ENCODE assay signal across 1 cellular context in the genomic region with DNA sequence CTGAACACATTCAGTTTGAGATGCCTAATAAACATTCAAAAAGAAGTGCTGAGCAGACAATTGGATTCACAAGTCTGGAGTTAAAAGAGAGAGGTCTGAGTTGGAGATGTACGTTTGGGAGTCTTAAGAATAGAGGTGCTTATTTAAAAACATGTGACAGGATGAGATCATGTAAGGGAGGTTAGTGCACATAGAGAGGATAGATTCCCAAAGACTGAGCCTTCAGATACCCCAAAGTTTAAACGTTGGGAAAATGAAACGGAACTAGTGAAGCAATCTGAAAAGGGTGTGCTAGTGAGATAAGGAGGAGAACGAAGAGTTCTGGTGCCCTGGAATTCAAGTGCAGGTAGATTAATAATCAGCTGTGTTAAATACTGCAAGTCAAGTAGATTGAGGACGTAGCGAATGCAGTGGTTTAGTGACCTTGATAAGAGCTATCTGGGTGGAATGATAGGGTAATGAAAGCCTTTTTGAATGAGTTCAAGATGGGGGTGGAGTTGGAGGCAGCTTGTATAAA.
A peak's percentile ranks its signal among the peaks of the same experiment; 100 is the strongest.
TF ChIP-seq lines count a peak whose summit lies in the region.

No MANE protein-coding gene starts in this region.

TF ChIP-seq in K562, 482 proteins besides CTCF, POLR2A, EP300 and RAD21 (continued from another document and continues in another):
- TF ChIP-seq, protein P1, sequence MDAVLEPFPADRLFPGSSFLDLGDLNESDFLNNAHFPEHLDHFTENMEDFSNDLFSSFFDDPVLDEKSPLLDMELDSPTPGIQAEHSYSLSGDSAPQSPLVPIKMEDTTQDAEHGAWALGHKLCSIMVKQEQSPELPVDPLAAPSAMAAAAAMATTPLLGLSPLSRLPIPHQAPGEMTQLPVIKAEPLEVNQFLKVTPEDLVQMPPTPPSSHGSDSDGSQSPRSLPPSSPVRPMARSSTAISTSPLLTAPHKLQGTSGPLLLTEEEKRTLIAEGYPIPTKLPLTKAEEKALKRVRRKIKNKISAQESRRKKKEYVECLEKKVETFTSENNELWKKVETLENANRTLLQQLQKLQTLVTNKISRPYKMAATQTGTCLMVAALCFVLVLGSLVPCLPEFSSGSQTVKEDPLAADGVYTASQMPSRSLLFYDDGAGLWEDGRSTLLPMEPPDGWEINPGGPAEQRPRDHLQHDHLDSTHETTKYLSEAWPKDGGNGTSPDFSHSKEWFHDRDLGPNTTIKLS (IDR thresholded peaks at IDR 0.05; ENCODE audit: borderline replicate concordance, low read depth) = no peak
- TF ChIP-seq, protein P2, sequence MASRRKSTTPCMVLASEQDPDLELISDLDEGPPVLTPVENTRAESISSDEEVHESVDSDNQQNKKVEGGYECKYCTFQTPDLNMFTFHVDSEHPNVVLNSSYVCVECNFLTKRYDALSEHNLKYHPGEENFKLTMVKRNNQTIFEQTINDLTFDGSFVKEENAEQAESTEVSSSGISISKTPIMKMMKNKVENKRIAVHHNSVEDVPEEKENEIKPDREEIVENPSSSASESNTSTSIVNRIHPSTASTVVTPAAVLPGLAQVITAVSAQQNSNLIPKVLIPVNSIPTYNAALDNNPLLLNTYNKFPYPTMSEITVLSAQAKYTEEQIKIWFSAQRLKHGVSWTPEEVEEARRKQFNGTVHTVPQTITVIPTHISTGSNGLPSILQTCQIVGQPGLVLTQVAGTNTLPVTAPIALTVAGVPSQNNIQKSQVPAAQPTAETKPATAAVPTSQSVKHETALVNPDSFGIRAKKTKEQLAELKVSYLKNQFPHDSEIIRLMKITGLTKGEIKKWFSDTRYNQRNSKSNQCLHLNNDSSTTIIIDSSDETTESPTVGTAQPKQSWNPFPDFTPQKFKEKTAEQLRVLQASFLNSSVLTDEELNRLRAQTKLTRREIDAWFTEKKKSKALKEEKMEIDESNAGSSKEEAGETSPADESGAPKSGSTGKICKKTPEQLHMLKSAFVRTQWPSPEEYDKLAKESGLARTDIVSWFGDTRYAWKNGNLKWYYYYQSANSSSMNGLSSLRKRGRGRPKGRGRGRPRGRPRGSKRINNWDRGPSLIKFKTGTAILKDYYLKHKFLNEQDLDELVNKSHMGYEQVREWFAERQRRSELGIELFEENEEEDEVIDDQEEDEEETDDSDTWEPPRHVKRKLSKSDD (conservative IDR thresholded peaks at IDR 0.05; ENCODE audit: low read length) = no peak
- TF ChIP-seq JUN (IDR thresholded peaks at IDR 0.05; ENCODE audit: borderline replicate concordance, low read depth, low read length) (0 out of 2 replicates have a peak, but pooled peaks have one; percentile 14), JUN (CRISPR knock-in tag; IDR thresholded peaks at IDR 0.05; ENCODE audit: borderline replicate concordance) (no peak), LCOR (CRISPR knock-in tag; IDR thresholded peaks at IDR 0.05) (no peak), SMARCA4 (IDR thresholded peaks at IDR 0.05) (peak; percentile 77), STAT5A (IDR thresholded peaks at IDR 0.05; ENCODE audit: borderline replicate concordance, low read length) (peak; percentile 52; the same call in 1 of the 2 replicates), BRF1 (IDR thresholded peaks at IDR 0.05; ENCODE audit: borderline replicate concordance, extremely low read depth, insufficient read length) (no peak), ZNF133 (CRISPR knock-in tag; IDR thresholded peaks at IDR 0.05) (no peak), ARHGAP35 (IDR thresholded peaks at IDR 0.05; ENCODE audit: partially characterized antibody) (no peak), WHSC1 (IDR thresholded peaks at IDR 0.05; ENCODE audit: low read length) (no peak), ZEB2 (IDR thresholded peaks at IDR 0.05) (peak; percentile 98), ZNF76 (CRISPR knock-in tag; IDR thresholded peaks at IDR 0.05; ENCODE audit: borderline replicate concordance) (no peak), RHOXF2B (CRISPR knock-in tag; conservative IDR thresholded peaks at IDR 0.05) (no peak), CBX8 (IDR thresholded peaks at IDR 0.05; ENCODE audit: borderline replicate concordance, extremely low read depth, low read depth, low read length, poor library complexity, severe bottlenecking) (no peak), ZFP36 (IDR thresholded peaks at IDR 0.05; ENCODE audit: low read depth, low read length, partially characterized antibody) (no peak), EGR1 (conservative IDR thresholded peaks at IDR 0.05) (no peak), MEF2D (tag; conservative IDR thresholded peaks at IDR 0.05; ENCODE audit: low read depth) (no peak), CC2D1A (IDR thresholded peaks at IDR 0.05) (peak; percentile 22; the same call in 1 of the 2 replicates), L3MBTL2 (IDR thresholded peaks at IDR 0.05) (no peak), ZBTB1 (CRISPR knock-in tag; IDR thresholded peaks at IDR 0.05; ENCODE audit: borderline replicate concordance, low read depth) (no peak), HSF4 (CRISPR knock-in tag; IDR thresholded peaks at IDR 0.05; ENCODE audit: borderline replicate concordance) (no peak), CREB1 (IDR thresholded peaks at IDR 0.05) (no peak), CREB1 (CRISPR knock-in tag; IDR thresholded peaks at IDR 0.05) (no peak), SOX6 (IDR thresholded peaks at IDR 0.05) (peak; percentile 83), NCOA2 (IDR thresholded peaks at IDR 0.05; ENCODE audit: partially characterized antibody in 2 of 2) (no peak), CREM (IDR thresholded peaks at IDR 0.05; ENCODE audit: low read depth) (0 out of 2 replicates have a peak, but pooled peaks have one; percentile 15), ZNF551 (CRISPR knock-in tag; IDR thresholded peaks at IDR 0.05) (no peak), GTF2F1 (IDR thresholded peaks at IDR 0.05; ENCODE audit: low read depth, low read length) (no peak), TGIF2 (CRISPR knock-in tag; IDR thresholded peaks at IDR 0.05) (no peak), KDM5B (IDR thresholded peaks at IDR 0.05; ENCODE audit: insufficient replicate concordance, low read depth, low read length) (no peak), ZNF282 (CRISPR knock-in tag; IDR thresholded peaks at IDR 0.05) (no peak), CEBPB (tag; IDR thresholded peaks at IDR 0.05) (peak; percentile 75), CBX3 (IDR thresholded peaks at IDR 0.05; ENCODE audit: borderline replicate concordance in 1 of 2, low read length in 2 of 2) (no peak), ZNF232 (CRISPR knock-in tag; IDR thresholded peaks at IDR 0.05) (no peak), HEY1 (CRISPR knock-in tag; IDR thresholded peaks at IDR 0.05; ENCODE audit: borderline replicate concordance) (no peak), SRSF1 (IDR thresholded peaks at IDR 0.05; ENCODE audit: low read depth, low read length) (no peak), PRMT5 (CRISPR knock-in tag; IDR thresholded peaks at IDR 0.05) (no peak)
- TF ChIP-seq, protein P3, sequence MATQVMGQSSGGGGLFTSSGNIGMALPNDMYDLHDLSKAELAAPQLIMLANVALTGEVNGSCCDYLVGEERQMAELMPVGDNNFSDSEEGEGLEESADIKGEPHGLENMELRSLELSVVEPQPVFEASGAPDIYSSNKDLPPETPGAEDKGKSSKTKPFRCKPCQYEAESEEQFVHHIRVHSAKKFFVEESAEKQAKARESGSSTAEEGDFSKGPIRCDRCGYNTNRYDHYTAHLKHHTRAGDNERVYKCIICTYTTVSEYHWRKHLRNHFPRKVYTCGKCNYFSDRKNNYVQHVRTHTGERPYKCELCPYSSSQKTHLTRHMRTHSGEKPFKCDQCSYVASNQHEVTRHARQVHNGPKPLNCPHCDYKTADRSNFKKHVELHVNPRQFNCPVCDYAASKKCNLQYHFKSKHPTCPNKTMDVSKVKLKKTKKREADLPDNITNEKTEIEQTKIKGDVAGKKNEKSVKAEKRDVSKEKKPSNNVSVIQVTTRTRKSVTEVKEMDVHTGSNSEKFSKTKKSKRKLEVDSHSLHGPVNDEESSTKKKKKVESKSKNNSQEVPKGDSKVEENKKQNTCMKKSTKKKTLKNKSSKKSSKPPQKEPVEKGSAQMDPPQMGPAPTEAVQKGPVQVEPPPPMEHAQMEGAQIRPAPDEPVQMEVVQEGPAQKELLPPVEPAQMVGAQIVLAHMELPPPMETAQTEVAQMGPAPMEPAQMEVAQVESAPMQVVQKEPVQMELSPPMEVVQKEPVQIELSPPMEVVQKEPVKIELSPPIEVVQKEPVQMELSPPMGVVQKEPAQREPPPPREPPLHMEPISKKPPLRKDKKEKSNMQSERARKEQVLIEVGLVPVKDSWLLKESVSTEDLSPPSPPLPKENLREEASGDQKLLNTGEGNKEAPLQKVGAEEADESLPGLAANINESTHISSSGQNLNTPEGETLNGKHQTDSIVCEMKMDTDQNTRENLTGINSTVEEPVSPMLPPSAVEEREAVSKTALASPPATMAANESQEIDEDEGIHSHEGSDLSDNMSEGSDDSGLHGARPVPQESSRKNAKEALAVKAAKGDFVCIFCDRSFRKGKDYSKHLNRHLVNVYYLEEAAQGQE (CRISPR knock-in tag; IDR thresholded peaks at IDR 0.05; ENCODE audit: low read depth) = no peak
- TF ChIP-seq, protein P4, sequence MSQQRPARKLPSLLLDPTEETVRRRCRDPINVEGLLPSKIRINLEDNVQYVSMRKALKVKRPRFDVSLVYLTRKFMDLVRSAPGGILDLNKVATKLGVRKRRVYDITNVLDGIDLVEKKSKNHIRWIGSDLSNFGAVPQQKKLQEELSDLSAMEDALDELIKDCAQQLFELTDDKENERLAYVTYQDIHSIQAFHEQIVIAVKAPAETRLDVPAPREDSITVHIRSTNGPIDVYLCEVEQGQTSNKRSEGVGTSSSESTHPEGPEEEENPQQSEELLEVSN (IDR thresholded peaks at IDR 0.05; ENCODE audit: borderline replicate concordance in 1 of 2, extremely low read depth in 1 of 2, insufficient read depth in 1 of 2, insufficient read length in 1 of 2, low read depth in 1 of 2, low read length in 1 of 2, poor library complexity in 1 of 2, severe bottlenecking in 1 of 2) = no peak
- TF ChIP-seq, protein P5, sequence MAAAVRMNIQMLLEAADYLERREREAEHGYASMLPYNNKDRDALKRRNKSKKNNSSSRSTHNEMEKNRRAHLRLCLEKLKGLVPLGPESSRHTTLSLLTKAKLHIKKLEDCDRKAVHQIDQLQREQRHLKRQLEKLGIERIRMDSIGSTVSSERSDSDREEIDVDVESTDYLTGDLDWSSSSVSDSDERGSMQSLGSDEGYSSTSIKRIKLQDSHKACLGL (CRISPR knock-in tag; IDR thresholded peaks at IDR 0.05; ENCODE audit: borderline replicate concordance, poor library complexity, severe bottlenecking) = no peak
- TF ChIP-seq, protein P6, sequence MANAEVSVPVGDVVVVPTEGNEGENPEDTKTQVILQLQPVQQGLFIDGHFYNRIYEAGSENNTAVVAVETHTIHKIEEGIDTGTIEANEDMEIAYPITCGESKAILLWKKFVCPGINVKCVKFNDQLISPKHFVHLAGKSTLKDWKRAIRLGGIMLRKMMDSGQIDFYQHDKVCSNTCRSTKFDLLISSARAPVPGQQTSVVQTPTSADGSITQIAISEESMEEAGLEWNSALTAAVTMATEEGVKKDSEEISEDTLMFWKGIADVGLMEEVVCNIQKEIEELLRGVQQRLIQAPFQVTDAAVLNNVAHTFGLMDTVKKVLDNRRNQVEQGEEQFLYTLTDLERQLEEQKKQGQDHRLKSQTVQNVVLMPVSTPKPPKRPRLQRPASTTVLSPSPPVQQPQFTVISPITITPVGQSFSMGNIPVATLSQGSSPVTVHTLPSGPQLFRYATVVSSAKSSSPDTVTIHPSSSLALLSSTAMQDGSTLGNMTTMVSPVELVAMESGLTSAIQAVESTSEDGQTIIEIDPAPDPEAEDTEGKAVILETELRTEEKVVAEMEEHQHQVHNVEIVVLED (CRISPR knock-in tag; IDR thresholded peaks at IDR 0.05) = no peak
- TF ChIP-seq, protein P7, sequence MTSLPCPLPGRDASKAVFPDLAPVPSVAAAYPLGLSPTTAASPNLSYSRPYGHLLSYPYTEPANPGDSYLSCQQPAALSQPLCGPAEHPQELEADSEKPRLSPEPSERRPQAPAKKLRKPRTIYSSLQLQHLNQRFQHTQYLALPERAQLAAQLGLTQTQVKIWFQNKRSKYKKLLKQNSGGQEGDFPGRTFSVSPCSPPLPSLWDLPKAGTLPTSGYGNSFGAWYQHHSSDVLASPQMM (CRISPR knock-in tag; IDR thresholded peaks at IDR 0.05) = no peak
- TF ChIP-seq, protein P8, sequence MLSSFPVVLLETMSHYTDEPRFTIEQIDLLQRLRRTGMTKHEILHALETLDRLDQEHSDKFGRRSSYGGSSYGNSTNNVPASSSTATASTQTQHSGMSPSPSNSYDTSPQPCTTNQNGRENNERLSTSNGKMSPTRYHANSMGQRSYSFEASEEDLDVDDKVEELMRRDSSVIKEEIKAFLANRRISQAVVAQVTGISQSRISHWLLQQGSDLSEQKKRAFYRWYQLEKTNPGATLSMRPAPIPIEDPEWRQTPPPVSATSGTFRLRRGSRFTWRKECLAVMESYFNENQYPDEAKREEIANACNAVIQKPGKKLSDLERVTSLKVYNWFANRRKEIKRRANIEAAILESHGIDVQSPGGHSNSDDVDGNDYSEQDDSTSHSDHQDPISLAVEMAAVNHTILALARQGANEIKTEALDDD (IDR thresholded peaks at IDR 0.05) = peak; percentile 22; the same call in 1 of the 2 replicates
- TF ChIP-seq, protein P9, sequence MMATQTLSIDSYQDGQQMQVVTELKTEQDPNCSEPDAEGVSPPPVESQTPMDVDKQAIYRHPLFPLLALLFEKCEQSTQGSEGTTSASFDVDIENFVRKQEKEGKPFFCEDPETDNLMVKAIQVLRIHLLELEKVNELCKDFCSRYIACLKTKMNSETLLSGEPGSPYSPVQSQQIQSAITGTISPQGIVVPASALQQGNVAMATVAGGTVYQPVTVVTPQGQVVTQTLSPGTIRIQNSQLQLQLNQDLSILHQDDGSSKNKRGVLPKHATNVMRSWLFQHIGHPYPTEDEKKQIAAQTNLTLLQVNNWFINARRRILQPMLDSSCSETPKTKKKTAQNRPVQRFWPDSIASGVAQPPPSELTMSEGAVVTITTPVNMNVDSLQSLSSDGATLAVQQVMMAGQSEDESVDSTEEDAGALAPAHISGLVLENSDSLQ (IDR thresholded peaks at IDR 0.05) = no peak
- TF ChIP-seq, protein P10, sequence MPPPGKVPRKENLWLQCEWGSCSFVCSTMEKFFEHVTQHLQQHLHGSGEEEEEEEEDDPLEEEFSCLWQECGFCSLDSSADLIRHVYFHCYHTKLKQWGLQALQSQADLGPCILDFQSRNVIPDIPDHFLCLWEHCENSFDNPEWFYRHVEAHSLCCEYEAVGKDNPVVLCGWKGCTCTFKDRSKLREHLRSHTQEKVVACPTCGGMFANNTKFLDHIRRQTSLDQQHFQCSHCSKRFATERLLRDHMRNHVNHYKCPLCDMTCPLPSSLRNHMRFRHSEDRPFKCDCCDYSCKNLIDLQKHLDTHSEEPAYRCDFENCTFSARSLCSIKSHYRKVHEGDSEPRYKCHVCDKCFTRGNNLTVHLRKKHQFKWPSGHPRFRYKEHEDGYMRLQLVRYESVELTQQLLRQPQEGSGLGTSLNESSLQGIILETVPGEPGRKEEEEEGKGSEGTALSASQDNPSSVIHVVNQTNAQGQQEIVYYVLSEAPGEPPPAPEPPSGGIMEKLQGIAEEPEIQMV (tag; conservative IDR thresholded peaks at IDR 0.05; ENCODE audit: low read depth) = no peak
- TF ChIP-seq, protein P11, sequence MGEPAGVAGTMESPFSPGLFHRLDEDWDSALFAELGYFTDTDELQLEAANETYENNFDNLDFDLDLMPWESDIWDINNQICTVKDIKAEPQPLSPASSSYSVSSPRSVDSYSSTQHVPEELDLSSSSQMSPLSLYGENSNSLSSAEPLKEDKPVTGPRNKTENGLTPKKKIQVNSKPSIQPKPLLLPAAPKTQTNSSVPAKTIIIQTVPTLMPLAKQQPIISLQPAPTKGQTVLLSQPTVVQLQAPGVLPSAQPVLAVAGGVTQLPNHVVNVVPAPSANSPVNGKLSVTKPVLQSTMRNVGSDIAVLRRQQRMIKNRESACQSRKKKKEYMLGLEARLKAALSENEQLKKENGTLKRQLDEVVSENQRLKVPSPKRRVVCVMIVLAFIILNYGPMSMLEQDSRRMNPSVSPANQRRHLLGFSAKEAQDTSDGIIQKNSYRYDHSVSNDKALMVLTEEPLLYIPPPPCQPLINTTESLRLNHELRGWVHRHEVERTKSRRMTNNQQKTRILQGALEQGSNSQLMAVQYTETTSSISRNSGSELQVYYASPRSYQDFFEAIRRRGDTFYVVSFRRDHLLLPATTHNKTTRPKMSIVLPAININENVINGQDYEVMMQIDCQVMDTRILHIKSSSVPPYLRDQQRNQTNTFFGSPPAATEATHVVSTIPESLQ (CRISPR knock-in tag; IDR thresholded peaks at IDR 0.05) = no peak
